Comparison of ENCODE assay signal across 15 cellular contexts in the genomic region with DNA sequence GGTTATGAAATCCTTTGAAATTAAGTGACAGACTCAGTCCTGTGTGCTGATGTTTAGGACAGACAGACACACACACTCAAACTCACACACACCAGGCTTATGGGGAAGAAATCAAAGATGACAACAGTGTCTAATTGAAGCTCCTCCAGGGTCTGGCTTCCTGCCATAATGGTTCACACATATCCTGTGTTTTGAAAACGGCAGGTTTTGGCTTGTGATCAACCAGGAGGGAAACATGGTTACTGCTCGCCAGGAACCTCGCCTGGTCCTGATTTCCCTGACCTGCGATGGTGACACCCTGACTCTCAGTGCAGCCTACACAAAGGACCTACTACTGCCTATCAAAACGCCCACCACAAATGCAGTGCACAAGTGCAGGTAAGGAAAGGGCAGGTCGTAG. TPM values are rescaled to one million over a fixed set of nuclear protein-coding genes. Genes with fewer than 3 reads are reported as not detected.
DNase-seq lines count a peak whose midpoint lies in the region; ATAC-seq and TF ChIP-seq lines count a peak whose summit lies in the region.
"Had no signal": no experiment of that assay in that cellular context is flagged by ENCODE, and none has a peak within 500 bp of the region (broad histone marks: within the 10 kb centered on the region; RNA-seq: fewer than 3 reads in every experiment).

No MANE protein-coding gene starts in this region.

- POLR2A ChIA-PET in RWPE1 (lab: Yijun Ruan, JAX; ENCODE audit: low non-redundant PET), result no interaction called here
- POLR2A ChIA-PET in activated CD4-positive, alpha-beta T cell treated with anti-CD3 and anti-CD28 coated beads for 36 hours (lab: Charles Lee), result no interaction called here

- H4K20me1 ChIP-seq in BLaER1 treated with 17β-estradiol and CSF1 and Interleukin-3, amounts not matched to agents 10 nM and 100 nM, result peaks cover 0 to 4% (median 0%) of the 10 kb centered on the region in 11 experiments; a peak in 1 of 22 replicates
- no peaks in the 10 kb centered on the region for H4K20me1 ChIP-seq in Loucy (ENCODE audit: insufficient read depth, low read length, poor library complexity, severe bottlenecking)

- H3K9ac ChIP-seq in BLaER1 treated with 17β-estradiol and CSF1 and Interleukin-3, amounts not matched to agents 10 nM and 100 nM, result no peak overlapping the region
- no peak overlapping the region for H3K9ac ChIP-seq in Loucy (ENCODE audit: low read depth, low read length, poor library complexity, severe bottlenecking)

- no peaks in the 10 kb centered on the region for H3K4me1 Mint-ChIP-seq in activated CD4-positive, alpha-beta T cell treated with anti-CD3 and anti-CD28 coated beads, Interleukin-2, amount 10 ng/mL, durations not matched to agents 24 days and 14 days
- H3K4me1 Mint-ChIP-seq in activated CD4-positive, alpha-beta T cell treated with anti-CD3 and anti-CD28 coated beads for 36 hours, result no peaks in the 10 kb centered on the region
- H3K4me1 Mint-ChIP-seq: central memory CD8-positive, alpha-beta T cell had no signal

- CTCF ChIA-PET in RWPE1 (lab: Yijun Ruan, JAX), result interaction anchor here (0.7 kb wide), 1 partner anchor 143 kb away, joined by 3 read pairs; no protein-coding TSS in a partner anchor
- CTCF ChIA-PET in activated CD4-positive, alpha-beta T cell treated with anti-CD3 and anti-CD28 coated beads for 36 hours (lab: Charles Lee), result no interaction called here

- no peaks in the 10 kb centered on the region for H3K9me3 Mint-ChIP-seq in activated CD4-positive, alpha-beta T cell treated with anti-CD3 and anti-CD28 coated beads, Interleukin-2, amount 10 ng/mL, durations not matched to agents 24 days and 14 days
- no peaks in the 10 kb centered on the region for H3K9me3 Mint-ChIP-seq in activated CD4-positive, alpha-beta T cell treated with anti-CD3 and anti-CD28 coated beads for 36 hours (ENCODE audit: low read depth)
- H3K9me3 Mint-ChIP-seq: central memory CD8-positive, alpha-beta T cell; natural killer cell treated with Interleukin-12 subunit alpha and Interleukin-12 subunit beta and Interleukin-15 and Interleukin-18, amount 100 ng/mL, for 72 hours had no signal

- no peak for ATAC-seq in HG03175 (IDR thresholded peaks at IDR 0.05; ENCODE audit: unreplicated experiment)
- ATAC-seq in GM21423 (IDR thresholded peaks at IDR 0.05; ENCODE audit: unreplicated experiment), result no peak
- ATAC-seq in activated CD4-positive, alpha-beta T cell treated with anti-CD3 and anti-CD28 coated beads for 36 hours, result no peak
- ATAC-seq: natural killer cell treated with Interleukin-12 subunit alpha and Interleukin-12 subunit beta and Interleukin-15 and Interleukin-18, amount 100 ng/mL, for 72 hours had no signal

- H3K36me3 ChIP-seq in BLaER1 treated with 17β-estradiol and CSF1 and Interleukin-3, amounts not matched to agents 10 nM and 100 nM, result no peaks in the 10 kb centered on the region
- H3K36me3 ChIP-seq in Loucy (ENCODE audit: insufficient read depth, low read length), result no peaks in the 10 kb centered on the region

- H3K4me1 ChIP-seq in BLaER1 treated with 17β-estradiol and CSF1 and Interleukin-3, amounts not matched to agents 10 nM and 100 nM, result peaks cover 0 to 19% (median 13%) of the 10 kb centered on the region in 10 experiments; a peak in 14 of 20 replicates
- H3K4me1 ChIP-seq in Loucy (ENCODE audit: insufficient read depth, low read length, poor library complexity, severe bottlenecking), result no peaks in the 10 kb centered on the region

- peaks cover 0 to 12% (median 4%) of the 10 kb centered on the region in 11 experiments; a peak in 6 of 22 replicates for H3K9me3 ChIP-seq in BLaER1 treated with 17β-estradiol and CSF1 and Interleukin-3, amounts not matched to agents 10 nM and 100 nM (replicated peaks in 1 of 11)
- no peaks in the 10 kb centered on the region for H3K9me3 ChIP-seq in Loucy (ENCODE audit: insufficient read depth, low read depth, low read length)

- H2AFZ ChIP-seq in Loucy (ENCODE audit: low read length), result peak overlapping the region; percentile 55; the same call in 1 of the 2 replicates

- no peaks in the 10 kb centered on the region for H3K79me2 ChIP-seq in Loucy (ENCODE audit: insufficient read depth, low read length)

- no peak for TF ChIP-seq CTCF in Loucy (conservative IDR thresholded peaks at IDR 0.05; ENCODE audit: low read length)
- TF ChIP-seq CTCF in RWPE1 (conservative IDR thresholded peaks at IDR 0.05; ENCODE audit: low read depth), result no peak

- H3K27ac Mint-ChIP-seq in activated CD4-positive, alpha-beta T cell treated with anti-CD3 and anti-CD28 coated beads, Interleukin-2, amount 10 ng/mL, durations not matched to agents 24 days and 14 days, result no peak overlapping the region
- H3K27ac Mint-ChIP-seq in activated CD4-positive, alpha-beta T cell treated with anti-CD3 and anti-CD28 coated beads for 36 hours, result no peak overlapping the region
- H3K27ac Mint-ChIP-seq: natural killer cell treated with Interleukin-12 subunit alpha and Interleukin-12 subunit beta and Interleukin-15 and Interleukin-18, amount 100 ng/mL, for 72 hours had no signal

- no peak overlapping the region for H3K4me3 Mint-ChIP-seq in activated CD4-positive, alpha-beta T cell treated with anti-CD3 and anti-CD28 coated beads, Interleukin-2, amount 10 ng/mL, durations not matched to agents 24 days and 14 days
- no peak overlapping the region for H3K4me3 Mint-ChIP-seq in activated CD4-positive, alpha-beta T cell treated with anti-CD3 and anti-CD28 coated beads for 36 hours
- H3K4me3 Mint-ChIP-seq: central memory CD8-positive, alpha-beta T cell; natural killer cell treated with Interleukin-12 subunit alpha and Interleukin-12 subunit beta and Interleukin-15 and Interleukin-18, amount 100 ng/mL, for 72 hours had no signal

- H3K27me3 Mint-ChIP-seq in activated CD4-positive, alpha-beta T cell treated with anti-CD3 and anti-CD28 coated beads, Interleukin-2, amount 10 ng/mL, durations not matched to agents 24 days and 14 days, result peaks cover 32% of the 10 kb centered on the region
- peaks cover 12% of the 10 kb centered on the region for H3K27me3 Mint-ChIP-seq in activated CD4-positive, alpha-beta T cell treated with anti-CD3 and anti-CD28 coated beads for 36 hours

- no peaks in the 10 kb centered on the region for H3K36me3 Mint-ChIP-seq in activated CD4-positive, alpha-beta T cell treated with anti-CD3 and anti-CD28 coated beads, Interleukin-2, amount 10 ng/mL, durations not matched to agents 24 days and 14 days (ENCODE audit: low read depth)
- no peaks in the 10 kb centered on the region for H3K36me3 Mint-ChIP-seq in activated CD4-positive, alpha-beta T cell treated with anti-CD3 and anti-CD28 coated beads for 36 hours (ENCODE audit: low read depth)
- H3K36me3 Mint-ChIP-seq: natural killer cell treated with Interleukin-12 subunit alpha and Interleukin-12 subunit beta and Interleukin-15 and Interleukin-18, amount 100 ng/mL, for 72 hours had no signal

- H3F3A ChIP-seq in Loucy (ENCODE audit: low read depth), result no peaks in the 10 kb centered on the region

- intact Hi-C loops in activated CD4-positive, alpha-beta T cell treated with anti-CD3 and anti-CD28 coated beads, Interleukin-2, amount 10 ng/mL, durations not matched to agents 24 days and 14 days (cut with micrococcal nuclease), result no loop called here
- intact Hi-C loops in activated CD4-positive, alpha-beta T cell treated with anti-CD3 and anti-CD28 coated beads for 36 hours (cut with DNase I, micrococcal nuclease), result no loop called here

- DNase-seq in RWPE1 (ENCODE audit: low spot score) (peak; percentile 55), lung microvascular endothelial cell (ENCODE audit: low read depth in 2 of 2) (peak; percentile 58 to 68)
- no peak for DNase-seq in activated CD4-positive, alpha-beta T cell treated with anti-CD3 and anti-CD28 coated beads, Interleukin-2, amount 10 ng/mL, durations not matched to agents 24 days and 14 days
- DNase-seq in activated CD4-positive, alpha-beta T cell treated with anti-CD3 and anti-CD28 coated beads for 36 hours, result no peak
- DNase-seq: activated CD4-positive, alpha-beta T cell treated with anti-CD3 and anti-CD28 coated beads, Interleukin-2, amount 50 U/mL, for 1 hour; activated gamma-delta T cell treated with Interleukin-2 at 50 U/mL for 16 hours; IMR-90; NCI-H524 treated with DMSO at 0.1 percent for 48 hours had no signal

- H3K27me3 ChIP-seq in BLaER1 treated with 17β-estradiol and CSF1 and Interleukin-3, amounts not matched to agents 10 nM and 100 nM, result peaks cover 15 to 20% (median 19%) of the 10 kb centered on the region in 11 experiments
- H3K27me3 ChIP-seq in Loucy (ENCODE audit: insufficient read depth, low read length, poor library complexity, severe bottlenecking), result no peaks in the 10 kb centered on the region

- H3K4me2 ChIP-seq in BLaER1 treated with 17β-estradiol and CSF1 and Interleukin-3, amounts not matched to agents 10 nM and 100 nM, result peak overlapping the region in 8 of 11 experiments; percentile 0 to 46 (median 36); a peak in 14 of 22 replicates
- H3K4me2 ChIP-seq in Loucy (ENCODE audit: low read depth, low read length, poor library complexity, severe bottlenecking), result no peak overlapping the region

- H3K9me2 ChIP-seq in Loucy (replicated peaks; ENCODE audit: low read depth, low read length), result no peaks in the 10 kb centered on the region

- H3K27ac ChIP-seq in BLaER1 treated with 17β-estradiol and CSF1 and Interleukin-3, amounts not matched to agents 10 nM and 100 nM, result no peak overlapping the region
- no peak overlapping the region for H3K27ac ChIP-seq in RWPE1
- H3K27ac ChIP-seq: C4-2B had no signal

- H3K4me3 ChIP-seq in BLaER1 treated with 17β-estradiol and CSF1 and Interleukin-3, amounts not matched to agents 10 nM and 100 nM, result no peak overlapping the region
- H3K4me3 ChIP-seq in Loucy (ENCODE audit: low read length, poor library complexity, severe bottlenecking), result no peak overlapping the region

RNA-seq across cellular contexts. Expression of a gene that starts 4.6 kb away (rescaled TPM):
- 0.99 and 2.2 TPM in 2 replicates for total RNA-seq in lung microvascular endothelial cell
- total RNA-seq in activated CD4-positive, alpha-beta T cell treated with anti-CD3 and anti-CD28 coated beads, Interleukin-2, amount 10 ng/mL, durations not matched to agents 24 days and 14 days, result not detected in 2 replicates
- not detected for total RNA-seq in activated CD4-positive, alpha-beta T cell treated with anti-CD3 and anti-CD28 coated beads for 36 hours

RNA-seq across cellular contexts. Expression of a gene that starts 43.2 kb away (rescaled TPM):
- 8.5 and 16.5 TPM in 2 replicates for total RNA-seq in lung microvascular endothelial cell
- not detected in 2 replicates for total RNA-seq in activated CD4-positive, alpha-beta T cell treated with anti-CD3 and anti-CD28 coated beads, Interleukin-2, amount 10 ng/mL, durations not matched to agents 24 days and 14 days
- total RNA-seq in activated CD4-positive, alpha-beta T cell treated with anti-CD3 and anti-CD28 coated beads for 36 hours, result not detected
- total RNA-seq: natural killer cell treated with Interleukin-12 subunit alpha and Interleukin-12 subunit beta and Interleukin-15 and Interleukin-18, amount 100 ng/mL, for 72 hours had no signal

Comparison
In these comparisons a context has a peak if more than half of its experiments do, and no peak if none do; other contexts are left out.
1. DNase-seq: peak in RWPE1 (single experiment) and lung microvascular endothelial cell (2 of 2); none in activated CD4-positive, alpha-beta T cell treated with anti-CD3 and anti-CD28 coated beads, Interleukin-2, amount 10 ng/mL, durations not matched to agents 24 days and 14 days (single experiment) and activated CD4-positive, alpha-beta T cell treated with anti-CD3 and anti-CD28 coated beads for 36 hours (single experiment).